Comparison of ENCODE assay signal across 22 cellular contexts in genomic region chr18:51021226-51021965, GRCh38.
"Had no signal": no experiment of that assay in that cellular context is flagged by ENCODE, and none has a peak within 500 bp of the region (broad histone marks: within the 10 kb centered on the region; RNA-seq: fewer than 3 reads in every experiment).

No MANE protein-coding gene starts in this region.

- H3K9me3 ChIP-seq: left ventricle myocardium inferior, ovary, right atrium auricular region, right lobe of liver, tibial nerve, upper lobe of left lung, vagina had no signal

- H3K36me3 ChIP-seq: ovary, right atrium auricular region, right lobe of liver, vagina had no signal

- H3K36me3 Mint-ChIP-seq: natural killer cell had no signal

- H3K27ac Mint-ChIP-seq: mesothelial cell of epicardium; natural killer cell; progenitor cell of endocrine pancreas; stimulated activated memory B cell treated with anti-CD40 and anti-IgM and Interleukin-4, amounts not matched to agents 10 μg/mL and 1 μg/mL and 100 μg/mL, for 72 hours; stimulated activated naive CD8-positive, alpha-beta T cell treated with anti-CD3 and anti-CD28 coated beads, Interleukin-15, amount 100 ng/mL, for 72 hours had no signal

- H3K27me3 ChIP-seq: ovary, right atrium auricular region, right lobe of liver, tibial nerve, upper lobe of left lung, vagina had no signal

- H3K27ac ChIP-seq: left ventricle myocardium inferior, ovary, right atrium auricular region, right lobe of liver, tibial nerve, upper lobe of left lung, vagina had no signal

- DNase-seq: islet precursor cell; left ventricle myocardium inferior; mesendoderm; naive B cell; natural killer cell; ovary; right lobe of liver; stimulated activated CD4-positive, alpha-beta T cell treated with anti-CD3 and anti-CD28 coated beads, Interleukin-1b, Interleukin-23, amount 100 ng/mL, for 48 hours; stimulated activated CD4-positive, alpha-beta T cell treated with anti-CD3 and anti-CD28 coated beads, Interleukin-2, amount 100 ng/mL, for 48 hours; stimulated activated CD4-positive, alpha-beta T cell treated with anti-CD3 and anti-CD28 coated beads, Interleukin-4, amount 100 ng/mL, for 4 hours; stimulated activated CD8-positive, alpha-beta memory T cell treated with anti-CD3 and anti-CD28 coated beads, Interleukin-4, amount 100 ng/mL, for 48 hours; stimulated activated naive CD4-positive, alpha-beta T cell treated with Interleukin-2 at 50 U/mL for 16 hours; stimulated activated naive CD8-positive, alpha-beta T cell treated with anti-CD3 and anti-CD28 coated beads, Interleukin-15, amount 100 ng/mL, for 72 hours; upper lobe of left lung had no signal

- H3K4me3 Mint-ChIP-seq: mesothelial cell of epicardium; naive B cell; natural killer cell; stimulated activated memory B cell treated with anti-CD40 and anti-IgM and Interleukin-4, amounts not matched to agents 10 μg/mL and 1 μg/mL and 100 μg/mL, for 72 hours; stimulated activated naive CD8-positive, alpha-beta T cell treated with anti-CD3 and anti-CD28 coated beads, Interleukin-15, amount 100 ng/mL, for 72 hours had no signal

- H3K4me1 Mint-ChIP-seq: mesothelial cell of epicardium; stimulated activated naive CD8-positive, alpha-beta T cell treated with anti-CD3 and anti-CD28 coated beads, Interleukin-15, amount 100 ng/mL, for 72 hours had no signal

- H3K9me3 Mint-ChIP-seq: natural killer cell had no signal

- H3K4me2 ChIP-seq: smooth muscle cell had no signal

- H3K4me1 ChIP-seq: right atrium auricular region, right lobe of liver had no signal

- ATAC-seq: natural killer cell; right lobe of liver; stimulated activated memory B cell treated with anti-CD40 and anti-IgM and Interleukin-4, amounts not matched to agents 10 μg/mL and 1 μg/mL and 100 μg/mL, for 72 hours; stimulated activated naive CD8-positive, alpha-beta T cell treated with anti-CD3 and anti-CD28 coated beads, Interleukin-15, amount 100 ng/mL, for 72 hours had no signal

- H3K27me3 Mint-ChIP-seq: naive B cell; progenitor cell of endocrine pancreas; stimulated activated memory B cell treated with anti-CD40 and anti-IgM and Interleukin-4, amounts not matched to agents 10 μg/mL and 1 μg/mL and 100 μg/mL, for 72 hours; stimulated activated naive CD8-positive, alpha-beta T cell treated with anti-CD3 and anti-CD28 coated beads, Interleukin-15, amount 100 ng/mL, for 72 hours had no signal

- H3K4me3 ChIP-seq: left ventricle myocardium inferior, lung, ovary, right atrium auricular region, right lobe of liver, smooth muscle cell, tibial nerve, upper lobe of left lung, vagina had no signal
